Comparison of ENCODE assay signal across 9 cellular contexts in the genomic region with DNA sequence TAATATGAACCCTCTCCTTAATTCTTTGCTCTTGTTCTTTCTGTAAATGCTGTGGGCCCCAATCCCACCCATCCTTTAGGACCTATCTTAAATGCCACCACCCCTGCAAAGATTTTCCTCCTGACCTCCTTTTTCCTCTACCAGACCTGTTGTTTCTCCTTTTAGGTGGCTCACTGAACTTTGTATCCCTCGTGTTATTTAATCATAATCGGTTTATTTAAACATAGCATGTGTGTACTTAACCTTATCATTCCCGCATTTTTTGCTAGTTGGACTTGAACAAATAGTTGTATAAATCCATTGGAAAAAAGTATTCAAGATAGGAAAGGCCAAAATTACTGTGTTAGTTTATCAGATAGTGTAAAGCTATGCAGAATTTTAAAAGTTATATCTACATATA. TPM values are rescaled to one million over a fixed set of nuclear protein-coding genes. Genes with fewer than 3 reads are reported as not detected.
DNase-seq lines count a peak whose midpoint lies in the region; ATAC-seq and TF ChIP-seq lines count a peak whose summit lies in the region.
"Had no signal": no experiment of that assay in that cellular context is flagged by ENCODE, and none has a peak within 500 bp of the region (broad histone marks: within the 10 kb centered on the region; RNA-seq: fewer than 3 reads in every experiment).

No MANE protein-coding gene starts in this region.

- no peaks in the 10 kb centered on the region for H3K27me3 ChIP-seq in IMR-90 (ENCODE audit: control insufficient read depth, insufficient read depth, low read length)

- H3K4me1 Mint-ChIP-seq in activated T-helper 1 cell treated with anti-CD3 and anti-CD28 coated beads, Interleukin-12 subunit alpha, Interleukin-12 subunit beta, Interleukin-2, Interleukin-4 antibody, amounts not matched to agents 30 ng/mL and 10 ng/mL and 1 ng/mL, durations not matched to agents 14 hours and 24 hours and 36 hours (ENCODE audit: low read depth), result peaks cover 42% of the 10 kb centered on the region
- peaks cover 22 to 52% of the 10 kb centered on the region in 2 donors for H3K4me1 Mint-ChIP-seq in stimulated activated naive B cell treated with anti-CD40 and anti-IgM and Interleukin-4, amounts not matched to agents 10 μg/mL and 1 μg/mL and 100 μg/mL, for 72 hours

- peak overlapping the region; percentile 68; the same call in 1 of the 2 replicates for H3K18ac ChIP-seq in IMR-90 (ENCODE audit: low read depth, low read length)

- dilution Hi-C loops in IMR-90 (cut with HindIII; ENCODE audit: low sequenced_read_pairs, unreplicated experiment), result no loop called here

- peak overlapping the region; percentile 96; the same call in 1 of the 2 replicates for H3K27ac ChIP-seq in IMR-90 (ENCODE audit: insufficient read depth, low read length)

- TF ChIP-seq RAD21 in IMR-90 (IDR thresholded peaks at IDR 0.05; ENCODE audit: low read length), result no peak

- H3K23ac ChIP-seq in IMR-90 (ENCODE audit: low read depth, low read length), result peak overlapping the region; percentile 93; the same call in 1 of the 2 replicates

- H3K79me1 ChIP-seq in IMR-90 (ENCODE audit: low read depth in 1 of 2, low read length in 2 of 2), result peaks cover 23 to 30% of the 10 kb centered on the region in 2 experiments

- CTCF ChIA-PET in IMR-90 (lab: Yijun Ruan, JAX), result interaction anchor here (2.3 kb wide), 1 partner anchor 377 kb away, joined by 8 read pairs; no protein-coding TSS in a partner anchor

- intact Hi-C loops in IMR-90 (cut with micrococcal nuclease), result no loop called here
- intact Hi-C loops in activated T-helper 1 cell treated with anti-CD3 and anti-CD28 coated beads, Interleukin-12 subunit alpha, Interleukin-12 subunit beta, Interleukin-2, Interleukin-4 antibody, amounts not matched to agents 30 ng/mL and 10 ng/mL and 1 ng/mL, durations not matched to agents 14 hours and 24 hours and 36 hours (cut with micrococcal nuclease), result loop anchor here (2.0 kb wide), 1 partner anchor 70 kb away; a partner anchor contains a TSS
- intact Hi-C loops in left colon (cut with DNase I, micrococcal nuclease), result no loop called here

- no peak for DNase-seq in IMR-90
- DNase-seq in activated T-helper 1 cell treated with anti-CD3 and anti-CD28 coated beads, Interleukin-12 subunit alpha, Interleukin-12 subunit beta, Interleukin-2, Interleukin-4 antibody, amounts not matched to agents 30 ng/mL and 10 ng/mL and 1 ng/mL, durations not matched to agents 14 hours and 24 hours and 36 hours (ENCODE audit: low spot score), result no peak
- no peak for DNase-seq in left colon
- DNase-seq in stimulated activated naive B cell treated with anti-CD40 and anti-IgM and Interleukin-4, amounts not matched to agents 10 μg/mL and 1 μg/mL and 100 μg/mL, for 72 hours, result no peak
- DNase-seq in LoVo (ENCODE audit: low spot score), result no peak
- DNase-seq: NCI-H2171; stimulated activated CD4-positive, alpha-beta T cell treated with anti-CD3 and anti-CD28 coated beads, Interleukin-12 subunit alpha, Interleukin-12 subunit beta, amount 100 ng/mL, for 4 hours had no signal

- peak overlapping the region; percentile 58; the same call in 1 of the 2 replicates for H4K5ac ChIP-seq in IMR-90 (ENCODE audit: low read depth, low read length)

- 0 out of 2 replicates have a peak overlapping the region, but pooled peaks have one; percentile 43 for H3K14ac ChIP-seq in IMR-90 (replicated peaks; ENCODE audit: low read depth, low read length)

- WGBS in IMR-90 (ENCODE audit: extremely low coverage in 2 of 2, insufficient read length in 1 of 2), 2 experiments, result no CpG with 5 or more reads among the region's 3 CpGs

- H4K8ac ChIP-seq in IMR-90 (ENCODE audit: low read depth in 2 of 2, low read length in 2 of 2), result peak overlapping the region; percentile 93 to 95

- H3K9me3 Mint-ChIP-seq in activated T-helper 1 cell treated with anti-CD3 and anti-CD28 coated beads, Interleukin-12 subunit alpha, Interleukin-12 subunit beta, Interleukin-2, Interleukin-4 antibody, amounts not matched to agents 30 ng/mL and 10 ng/mL and 1 ng/mL, durations not matched to agents 14 hours and 24 hours and 36 hours, result no peaks in the 10 kb centered on the region
- H3K9me3 Mint-ChIP-seq in stimulated activated naive B cell treated with anti-CD40 and anti-IgM and Interleukin-4, amounts not matched to agents 10 μg/mL and 1 μg/mL and 100 μg/mL, for 72 hours, result no peaks in the 10 kb centered on the region

- H4K20me1 ChIP-seq in IMR-90 (ENCODE audit: insufficient read depth, low read length), result peaks cover 36% of the 10 kb centered on the region

- H2BK15ac ChIP-seq in IMR-90 (ENCODE audit: low read depth, low read length), result no peak overlapping the region

- H3K9me3 ChIP-seq in IMR-90 (ENCODE audit: control insufficient read depth, insufficient read depth, low read length), result no peaks in the 10 kb centered on the region

- no peak overlapping the region for H3K4me3 ChIP-seq in IMR-90 (ENCODE audit: insufficient read depth, low read depth, low read length)

- peak overlapping the region; percentile 90 for H2BK5ac ChIP-seq in IMR-90 (ENCODE audit: low read depth, low read length, poor library complexity, severe bottlenecking)

- peak overlapping the region; percentile 11; the same call in 1 of the 2 replicates for H3K56ac ChIP-seq in IMR-90 (ENCODE audit: extremely low read depth, insufficient read depth, low read length)

- H3K4me3 Mint-ChIP-seq in activated T-helper 1 cell treated with anti-CD3 and anti-CD28 coated beads, Interleukin-12 subunit alpha, Interleukin-12 subunit beta, Interleukin-2, Interleukin-4 antibody, amounts not matched to agents 30 ng/mL and 10 ng/mL and 1 ng/mL, durations not matched to agents 14 hours and 24 hours and 36 hours, result peak overlapping the region; percentile 81
- H3K4me3 Mint-ChIP-seq in stimulated activated naive B cell treated with anti-CD40 and anti-IgM and Interleukin-4, amounts not matched to agents 10 μg/mL and 1 μg/mL and 100 μg/mL, for 72 hours, result peak overlapping the region; percentile 82 to 99

- no TSS peak for BruUV-seq in IMR-90 (replicated peaks; lab: Mats Ljungman, UMichigan)

- no peak overlapping the region for H2AK9ac ChIP-seq in IMR-90 (replicated peaks; ENCODE audit: low read depth, low read length, poor library complexity)

- POLR2A ChIA-PET in IMR-90 (lab: Charles Lee; ENCODE audit: unreplicated experiment), result no interaction called here

- no peak overlapping the region for H2BK20ac ChIP-seq in IMR-90 (ENCODE audit: low read depth, low read length)

- TF ChIP-seq POLR2A in IMR-90 (IDR thresholded peaks at IDR 0.05; ENCODE audit: low read depth, low read length), result no peak

- peak overlapping the region; percentile 20; the same call in 1 of the 2 replicates for H4K91ac ChIP-seq in IMR-90 (ENCODE audit: insufficient read depth, low read depth, low read length)

- H3K27ac Mint-ChIP-seq in activated T-helper 1 cell treated with anti-CD3 and anti-CD28 coated beads, Interleukin-12 subunit alpha, Interleukin-12 subunit beta, Interleukin-2, Interleukin-4 antibody, amounts not matched to agents 30 ng/mL and 10 ng/mL and 1 ng/mL, durations not matched to agents 14 hours and 24 hours and 36 hours, result peak overlapping the region; percentile 91
- peak overlapping the region; percentile 92 for H3K27ac Mint-ChIP-seq in stimulated activated naive B cell treated with anti-CD40 and anti-IgM and Interleukin-4, amounts not matched to agents 10 μg/mL and 1 μg/mL and 100 μg/mL, for 72 hours

- peaks cover 9% of the 10 kb centered on the region for H3K9me1 ChIP-seq in IMR-90 (ENCODE audit: insufficient read depth, low read length)

- H3K4ac ChIP-seq in IMR-90 (ENCODE audit: low read depth, low read length), result 0 out of 2 replicates have a peak overlapping the region, but pooled peaks have one; percentile 87

- peak overlapping the region; percentile 84 for H3K9ac ChIP-seq in IMR-90 (ENCODE audit: low read depth, low read length)

- H3K4me2 ChIP-seq in IMR-90 (ENCODE audit: low read depth, low read length), result peak overlapping the region; percentile 66

- in situ Hi-C loops in IMR-90 (cut with MboI; ENCODE audit: low sequenced_read_pairs), result no loop called here

- 0 out of 2 replicates have a peak overlapping the region, but pooled peaks have one; percentile 41 for H2BK120ac ChIP-seq in IMR-90 (ENCODE audit: low read depth, low read length)

- ATAC-seq in IMR-90 (ENCODE audit: low read depth), result no peak
- ATAC-seq in left colon, result peak; percentile 40
- no peak for ATAC-seq in stimulated activated naive B cell treated with anti-CD40 and anti-IgM and Interleukin-4, amounts not matched to agents 10 μg/mL and 1 μg/mL and 100 μg/mL, for 72 hours (replicated peaks)
- no peak for ATAC-seq in HG02852 (IDR thresholded peaks at IDR 0.05; ENCODE audit: unreplicated experiment)
- no peak for ATAC-seq in GM21367 (IDR thresholded peaks at IDR 0.05; ENCODE audit: unreplicated experiment)

- no peak overlapping the region for H2AFZ ChIP-seq in IMR-90 (replicated peaks; ENCODE audit: low read length, poor library complexity)

- H3K27me3 Mint-ChIP-seq in activated T-helper 1 cell treated with anti-CD3 and anti-CD28 coated beads, Interleukin-12 subunit alpha, Interleukin-12 subunit beta, Interleukin-2, Interleukin-4 antibody, amounts not matched to agents 30 ng/mL and 10 ng/mL and 1 ng/mL, durations not matched to agents 14 hours and 24 hours and 36 hours (ENCODE audit: insufficient read depth), result no peaks in the 10 kb centered on the region
- no peaks in the 10 kb centered on the region for H3K27me3 Mint-ChIP-seq in stimulated activated naive B cell treated with anti-CD40 and anti-IgM and Interleukin-4, amounts not matched to agents 10 μg/mL and 1 μg/mL and 100 μg/mL, for 72 hours

- no peak overlapping the region; the same call in 1 of the 2 replicates for H2AK5ac ChIP-seq in IMR-90 (ENCODE audit: low read depth, low read length)

- peaks cover 15% of the 10 kb centered on the region for H3K36me3 ChIP-seq in IMR-90 (ENCODE audit: control insufficient read depth, insufficient read depth, low read length)

- peaks cover 56% of the 10 kb centered on the region for H3K36me3 Mint-ChIP-seq in activated T-helper 1 cell treated with anti-CD3 and anti-CD28 coated beads, Interleukin-12 subunit alpha, Interleukin-12 subunit beta, Interleukin-2, Interleukin-4 antibody, amounts not matched to agents 30 ng/mL and 10 ng/mL and 1 ng/mL, durations not matched to agents 14 hours and 24 hours and 36 hours (ENCODE audit: low read depth)
- peaks cover 48 to 52% of the 10 kb centered on the region in 2 donors for H3K36me3 Mint-ChIP-seq in stimulated activated naive B cell treated with anti-CD40 and anti-IgM and Interleukin-4, amounts not matched to agents 10 μg/mL and 1 μg/mL and 100 μg/mL, for 72 hours

- peaks cover 9% of the 10 kb centered on the region for H3K4me1 ChIP-seq in IMR-90 (ENCODE audit: control insufficient read depth, insufficient read depth, low read length)

- TF ChIP-seq CTCF in IMR-90 (conservative IDR thresholded peaks at IDR 0.05; ENCODE audit: low read depth, low read length), result no peak

RNA-seq across cellular contexts. Expression of a gene that starts 1.0 kb away (rescaled TPM):
- 35.0 and 43.0 TPM in 2 replicates for total RNA-seq in IMR-90 (2012; rRNA removed)
- polyA plus RNA-seq in IMR-90 (2012; rRNA removed), result 40.9 and 56.2 TPM in 2 replicates
- 42.6 and 52.3 TPM in 2 replicates for polyA plus RNA-seq in IMR-90 (2012; cell fraction: cytosol; rRNA removed)
- polyA plus RNA-seq in IMR-90 (2012; cell fraction: nucleus; rRNA removed; ENCODE audit: low replicate concordance), result 482 and 691 TPM in 2 replicates
- 72.4 and 79.7 TPM in 2 replicates for total RNA-seq in activated T-helper 1 cell treated with anti-CD3 and anti-CD28 coated beads, Interleukin-12 subunit alpha, Interleukin-12 subunit beta, Interleukin-2, Interleukin-4 antibody, amounts not matched to agents 30 ng/mL and 10 ng/mL and 1 ng/mL, durations not matched to agents 14 hours and 24 hours and 36 hours
- total RNA-seq in left colon, result 100 to 1,000 TPM in 1 of 2 donors, 10 to 100 TPM in 1; 86.5 to 170 TPM
